Comparison of ENCODE assay signal across 16 cellular contexts in the genomic region with DNA sequence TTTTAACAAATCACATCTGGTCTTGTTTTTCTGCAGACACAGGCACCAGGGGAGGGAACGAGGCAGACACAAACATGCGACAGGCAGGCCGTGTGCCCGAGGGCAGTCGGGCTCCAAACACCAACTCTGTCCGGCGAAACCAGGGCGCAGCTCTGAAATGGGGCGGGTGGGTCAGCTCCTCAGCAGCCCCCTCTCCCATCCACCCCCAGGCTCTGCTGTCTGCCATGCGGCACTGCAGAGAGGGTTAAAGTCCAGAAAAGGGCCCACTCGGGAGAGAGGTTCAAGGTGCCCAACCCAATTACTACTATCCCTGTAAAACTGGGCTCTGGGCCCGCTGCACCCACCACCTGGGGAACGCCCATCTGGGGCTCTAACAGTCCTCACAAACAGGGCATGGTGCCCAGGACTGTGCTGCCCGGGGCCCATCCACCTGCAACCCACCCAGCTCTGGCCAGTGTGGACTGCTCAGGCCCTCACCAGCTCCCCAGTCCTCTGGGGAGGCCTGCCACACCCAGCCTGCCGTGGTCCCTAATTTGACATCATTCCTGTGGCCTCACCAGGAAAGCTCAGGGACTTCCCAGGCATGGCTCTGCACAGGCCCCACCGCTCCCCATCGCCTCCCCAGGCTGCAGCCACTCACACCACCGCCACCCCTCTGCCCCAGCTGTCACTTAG. TPM values are rescaled to one million over a fixed set of nuclear protein-coding genes. Genes with fewer than 3 reads are reported as not detected.
"Had no signal": no experiment of that assay in that cellular context is flagged by ENCODE, and none has a peak within 500 bp of the region (broad histone marks: within the 10 kb centered on the region; RNA-seq: fewer than 3 reads in every experiment).

No MANE protein-coding gene starts in this region.

- H3K4me1 ChIP-seq: ascending aorta, breast epithelium, transverse colon had no signal

- H3K9me3 ChIP-seq: ascending aorta, breast epithelium, ovary, transverse colon had no signal

- H3K79me2 ChIP-seq: hepatocyte had no signal

- H3K4me3 Mint-ChIP-seq: activated CD4-positive, alpha-beta memory T cell treated with anti-CD3 and anti-CD28 coated beads, Interleukin-2, amount 10 ng/mL, durations not matched to agents 7 days and 5 days; activated naive CD4-positive, alpha-beta T cell treated with anti-CD3 and anti-CD28 coated beads, Interleukin-2, amount 10 ng/mL, durations not matched to agents 7 days and 5 days; activated T-cell treated with anti-CD3 and anti-CD28 coated beads, Interleukin-2, amount 50 U/mL, for 24 hours; mesothelial cell of epicardium; neural crest cell; stimulated activated naive B cell treated with anti-CD40 and anti-IgM and Interleukin-4, amounts not matched to agents 10 μg/mL and 1 μg/mL and 100 μg/mL, for 72 hours had no signal

- H3K9me3 Mint-ChIP-seq: activated CD4-positive, alpha-beta memory T cell treated with anti-CD3 and anti-CD28 coated beads, Interleukin-2, amount 10 ng/mL, durations not matched to agents 7 days and 5 days; activated naive CD4-positive, alpha-beta T cell treated with anti-CD3 and anti-CD28 coated beads, Interleukin-2, amount 10 ng/mL, durations not matched to agents 7 days and 5 days; activated T-cell treated with anti-CD3 and anti-CD28 coated beads, Interleukin-2, amount 50 U/mL, for 24 hours; mesothelial cell of epicardium; neural crest cell; stimulated activated naive B cell treated with anti-CD40 and anti-IgM and Interleukin-4, amounts not matched to agents 10 μg/mL and 1 μg/mL and 100 μg/mL, for 72 hours had no signal

- ATAC-seq: stimulated activated naive B cell treated with anti-CD40 and anti-IgM and Interleukin-4, amounts not matched to agents 10 μg/mL and 1 μg/mL and 100 μg/mL, for 72 hours had no signal

- H3K36me3 ChIP-seq: ascending aorta, breast epithelium, ovary, transverse colon had no signal

- H3K4me3 ChIP-seq: ascending aorta, breast epithelium, hepatocyte, ovary, SK-N-MC, transverse colon had no signal

- DNase-seq: activated CD4-positive, alpha-beta memory T cell treated with anti-CD3 and anti-CD28 coated beads, Interleukin-2, amount 10 ng/mL, durations not matched to agents 7 days and 5 days; activated CD4-positive, alpha-beta T cell treated with anti-CD3 and anti-CD28 coated beads for 4 hours; activated naive CD4-positive, alpha-beta T cell treated with anti-CD3 and anti-CD28 coated beads, Interleukin-2, amount 10 ng/mL, durations not matched to agents 7 days and 5 days; activated T-cell treated with anti-CD3 and anti-CD28 coated beads, Interleukin-2, amount 50 U/mL, for 24 hours; stimulated activated CD4-positive, alpha-beta T cell treated with anti-CD3 and anti-CD28 coated beads, Interleukin-2, amount 100 ng/mL, for 48 hours; stimulated activated naive B cell treated with anti-CD40 and anti-IgM and Interleukin-4, amounts not matched to agents 10 μg/mL and 1 μg/mL and 100 μg/mL, for 72 hours; T-helper 1 cell; T1000; transverse colon had no signal

- H3K4me2 ChIP-seq: hepatocyte had no signal

- H3K27me3 ChIP-seq: ascending aorta, breast epithelium, hepatocyte, ovary had no signal

- H3K27me3 Mint-ChIP-seq: activated T-cell treated with anti-CD3 and anti-CD28 coated beads, Interleukin-2, amount 50 U/mL, for 24 hours; stimulated activated naive B cell treated with anti-CD40 and anti-IgM and Interleukin-4, amounts not matched to agents 10 μg/mL and 1 μg/mL and 100 μg/mL, for 72 hours had no signal

- H2AFZ ChIP-seq: hepatocyte had no signal

- H3K4me1 Mint-ChIP-seq: activated CD4-positive, alpha-beta memory T cell treated with anti-CD3 and anti-CD28 coated beads, Interleukin-2, amount 10 ng/mL, durations not matched to agents 7 days and 5 days; activated naive CD4-positive, alpha-beta T cell treated with anti-CD3 and anti-CD28 coated beads, Interleukin-2, amount 10 ng/mL, durations not matched to agents 7 days and 5 days had no signal

- H3K27ac Mint-ChIP-seq: activated CD4-positive, alpha-beta memory T cell treated with anti-CD3 and anti-CD28 coated beads, Interleukin-2, amount 10 ng/mL, durations not matched to agents 7 days and 5 days; activated naive CD4-positive, alpha-beta T cell treated with anti-CD3 and anti-CD28 coated beads, Interleukin-2, amount 10 ng/mL, durations not matched to agents 7 days and 5 days; activated T-cell treated with anti-CD3 and anti-CD28 coated beads, Interleukin-2, amount 50 U/mL, for 24 hours; mesothelial cell of epicardium; stimulated activated naive B cell treated with anti-CD40 and anti-IgM and Interleukin-4, amounts not matched to agents 10 μg/mL and 1 μg/mL and 100 μg/mL, for 72 hours had no signal

- H3K27ac ChIP-seq: ascending aorta, breast epithelium, hepatocyte, ovary, SK-N-MC, transverse colon had no signal

- H3K36me3 Mint-ChIP-seq: activated naive CD4-positive, alpha-beta T cell treated with anti-CD3 and anti-CD28 coated beads, Interleukin-2, amount 10 ng/mL, durations not matched to agents 7 days and 5 days; mesothelial cell of epicardium had no signal

RNA-seq across cellular contexts. Expression of gene GCK, which starts 30.3 kb away (rescaled TPM):
- total RNA-seq: activated CD4-positive, alpha-beta memory T cell treated with anti-CD3 and anti-CD28 coated beads, Interleukin-2, amount 10 ng/mL, durations not matched to agents 7 days and 5 days had no signal
